ENCODE assay signal across 8 cellular contexts in the genomic region with DNA sequence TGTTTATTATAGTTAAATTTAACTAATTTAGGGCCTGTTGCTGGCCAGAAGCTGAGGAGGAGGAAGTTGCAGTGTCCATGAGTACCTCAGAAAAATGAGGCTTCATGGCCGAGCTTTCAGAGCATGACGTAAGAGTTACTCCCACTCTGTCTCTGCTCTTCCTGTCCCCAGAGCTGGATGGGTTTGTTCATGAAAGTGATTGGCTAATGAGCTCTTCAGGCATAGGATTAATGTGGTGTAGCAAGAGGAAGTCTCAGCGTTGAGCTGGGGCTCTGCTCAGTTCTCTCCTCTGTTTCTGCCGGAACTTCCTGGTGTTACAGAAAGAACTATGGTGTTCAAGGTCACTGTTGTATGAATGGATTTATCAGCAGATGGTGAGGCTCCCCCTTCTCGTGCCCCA.
A peak's percentile ranks its signal among the peaks of the same experiment; 100 is the strongest.
DNase-seq lines count a peak whose midpoint lies in the region; ATAC-seq, FAIRE-seq and TF ChIP-seq lines count a peak whose summit lies in the region.

No MANE protein-coding gene starts in this region.

- TF ChIP-seq EP300 in HepG2 (IDR thresholded peaks at IDR 0.05; ENCODE audit: low read depth in 2 of 2, low read length in 2 of 2) (no peak), HepG2 (CRISPR knock-in tag; IDR thresholded peaks at IDR 0.05; ENCODE audit: borderline replicate concordance) (no peak)

- no peak overlapping the region for H3K9ac ChIP-seq in HepG2 (ENCODE audit: insufficient read depth, low read depth, low read length)
- H3K9ac ChIP-seq in PC-3 (ENCODE audit: low read length), result no peak overlapping the region

- peak; percentile 75 for ATAC-seq in activated CD8-positive, alpha-beta T cell treated with anti-CD3 and anti-CD28 coated beads, Interleukin-2, amount 10 ng/mL, durations not matched to agents 7 days and 5 days
- peak; percentile 61 for ATAC-seq in HepG2
- peak; percentile 43 for ATAC-seq in aorta (ENCODE audit: low FRiP score)
- ATAC-seq in HG03439 (IDR thresholded peaks at IDR 0.05; ENCODE audit: unreplicated experiment), result no peak
- ATAC-seq in PC-3, result no peak

- BruUV-seq in HepG2 (replicated peaks; lab: Mats Ljungman, UMichigan) (no TSS peak), PC-3 (replicated peaks; lab: Mats Ljungman, UMichigan) (no TSS peak)

- WGBS in HepG2 (ENCODE audit: low lambda C conversion rate), result 89% methylated on average over 5 of the region's 5 CpGs
- 83 to 90% methylated on average over 5 of the region's 5 CpGs for WGBS in aorta, 2 donors

- CTCF ChIA-PET in activated CD8-positive, alpha-beta T cell treated with anti-CD3 and anti-CD28 coated beads, Interleukin-2, amount 10 ng/mL, durations not matched to agents 7 days and 5 days (lab: Charles Lee), result interaction anchor here (0.9 to 2.0 kb wide), 4 partner anchors 10 to 875 kb away, joined by 3 to 19 read pairs (median 4); no protein-coding TSS in a partner anchor
- CTCF ChIA-PET in HepG2 (lab: Yijun Ruan, JAX; ENCODE audit: low intra/inter-chr PET ratio, low total read pairs), result no interaction called here
- CTCF ChIA-PET in PC-3 (lab: Charles Lee), result no interaction called here

- H3K4me2 ChIP-seq in HepG2 (ENCODE audit: low read depth, low read length) (no peak overlapping the region), PC-3 (ENCODE audit: low read length) (no peak overlapping the region)

- H3K9me2 ChIP-seq in PC-3 (replicated peaks; ENCODE audit: low read length), result no peaks in the 10 kb centered on the region

- intact Hi-C loops in HepG2 (cut with micrococcal nuclease; ENCODE audit: unreplicated experiment), result no loop called here
- intact Hi-C loops in aorta (cut with DNase I), result loop anchor here (5.0 kb wide), 1 partner anchor 91 kb away; no protein-coding TSS in a partner anchor
- intact Hi-C loops in PC-3 (cut with micrococcal nuclease), result loop anchor here (10.0 kb wide), 2 partner anchors 136 to 176 kb away; no protein-coding TSS in a partner anchor

- no peak for TF ChIP-seq RAD21 in HepG2 (CRISPR knock-in tag; IDR thresholded peaks at IDR 0.05)

- no peaks in the 10 kb centered on the region for H3K79me2 ChIP-seq in HepG2 (ENCODE audit: insufficient read depth, low read length)
- no peaks in the 10 kb centered on the region for H3K79me2 ChIP-seq in PC-3 (ENCODE audit: low read length)

- no peaks in the 10 kb centered on the region for H3K9me3 Mint-ChIP-seq in activated CD8-positive, alpha-beta T cell treated with anti-CD3 and anti-CD28 coated beads, Interleukin-2, amount 10 ng/mL, durations not matched to agents 7 days and 5 days (ENCODE audit: insufficient read depth)

- peaks cover 49% of the 10 kb centered on the region for H3K4me1 Mint-ChIP-seq in activated CD8-positive, alpha-beta T cell treated with anti-CD3 and anti-CD28 coated beads, Interleukin-2, amount 10 ng/mL, durations not matched to agents 7 days and 5 days (ENCODE audit: low read depth)

- no peaks in the 10 kb centered on the region for H3K27me3 Mint-ChIP-seq in activated CD8-positive, alpha-beta T cell treated with anti-CD3 and anti-CD28 coated beads, Interleukin-2, amount 10 ng/mL, durations not matched to agents 7 days and 5 days (ENCODE audit: low read depth)

- peak overlapping the region; percentile 7 for H3K4me3 Mint-ChIP-seq in activated CD8-positive, alpha-beta T cell treated with anti-CD3 and anti-CD28 coated beads, Interleukin-2, amount 10 ng/mL, durations not matched to agents 7 days and 5 days

- H4K20me1 ChIP-seq in HepG2 (ENCODE audit: insufficient read depth, low read length), result no peaks in the 10 kb centered on the region
- H4K20me1 ChIP-seq in PC-3 (ENCODE audit: low read length), result no peaks in the 10 kb centered on the region

- in situ Hi-C loops in HepG2 (cut with HindIII; ENCODE audit: extremely low pct_ligation_motif_present, low pct_unique_long_range_greater_than_20kb), result no loop called here

- DNase-seq in GM10266 (ENCODE audit: extremely low spot score), result peak; percentile 44
- peak; percentile 91 for DNase-seq in Jurkat, Clone E6-1 (ENCODE audit: low read depth, low spot score)
- peak; percentile 50 for DNase-seq in activated CD8-positive, alpha-beta T cell treated with anti-CD3 and anti-CD28 coated beads, Interleukin-2, amount 10 ng/mL, durations not matched to agents 7 days and 5 days
- peak; percentile 28 for DNase-seq in HepG2 (ENCODE audit: low spot score)
- DNase-seq in aorta, result peak in 1 of 2 donors; percentile 49
- no peak for DNase-seq in HuH-7.5 (ENCODE audit: low spot score)
- no peak for DNase-seq in PC-3

- peaks cover 14% of the 10 kb centered on the region for H3K36me3 Mint-ChIP-seq in activated CD8-positive, alpha-beta T cell treated with anti-CD3 and anti-CD28 coated beads, Interleukin-2, amount 10 ng/mL, durations not matched to agents 7 days and 5 days (ENCODE audit: low read depth)

- no peak overlapping the region for H3K27ac ChIP-seq in HepG2 (ENCODE audit: extremely low read length, insufficient read depth, low read length)
- H3K27ac ChIP-seq in aorta (ENCODE audit: low read depth in 1 of 2, low read length in 2 of 2), result no peak overlapping the region
- no peak overlapping the region for H3K27ac ChIP-seq in PC-3 (ENCODE audit: low read length)

- no peaks in the 10 kb centered on the region for H3F3A ChIP-seq in PC-3 (ENCODE audit: low read length, unreplicated experiment)

- POLR2A ChIA-PET in activated CD8-positive, alpha-beta T cell treated with anti-CD3 and anti-CD28 coated beads, Interleukin-2, amount 10 ng/mL, durations not matched to agents 7 days and 5 days (lab: Charles Lee), result no interaction called here
- POLR2A ChIA-PET in HepG2 (lab: Yijun Ruan, JAX), result no interaction called here
- POLR2A ChIA-PET in PC-3 (lab: Charles Lee; ENCODE audit: unreplicated experiment), result no interaction called here

- H3K4me3 ChIP-seq in Jurkat, Clone E6-1 (ENCODE audit: low read length), result peak overlapping the region; percentile 36
- H3K4me3 ChIP-seq in HepG2 (replicated peaks in 1 of 3; ENCODE audit: insufficient read depth in 1 of 3, low read depth in 2 of 3, low read length in 3 of 3), result no peak overlapping the region
- no peak overlapping the region for H3K4me3 ChIP-seq in aorta (ENCODE audit: low read length in 2 of 2)
- no peak overlapping the region for H3K4me3 ChIP-seq in PC-3 (ENCODE audit: low read length)

- no peaks in the 10 kb centered on the region for H3K9me3 ChIP-seq in HepG2 (ENCODE audit: low read length)
- no peaks in the 10 kb centered on the region for H3K9me3 ChIP-seq in aorta (ENCODE audit: control insufficient read depth, low read length)
- H3K9me3 ChIP-seq in PC-3 (ENCODE audit: low read length), result no peaks in the 10 kb centered on the region

- H3K27ac Mint-ChIP-seq in activated CD8-positive, alpha-beta T cell treated with anti-CD3 and anti-CD28 coated beads, Interleukin-2, amount 10 ng/mL, durations not matched to agents 7 days and 5 days, result peak overlapping the region; percentile 79

- FAIRE-seq in HepG2 (lab: Jason Lieb, UNC), result no peak

- H3K4me1 ChIP-seq in HepG2 (ENCODE audit: insufficient read depth, low read length), result no peaks in the 10 kb centered on the region
- H3K4me1 ChIP-seq in aorta (ENCODE audit: control insufficient read depth in 1 of 2, insufficient read depth in 2 of 2, low read length in 2 of 2), result no peaks in the 10 kb centered on the region
- H3K4me1 ChIP-seq in PC-3 (ENCODE audit: insufficient read depth, low read length), result peaks cover 24% of the 10 kb centered on the region

- TF ChIP-seq POLR2A in HepG2 (IDR thresholded peaks at IDR 0.05; ENCODE audit: insufficient read depth in 1 of 2, low read depth in 2 of 2, low read length in 2 of 2), result no peak

- H3K36me3 ChIP-seq in HepG2 (replicated peaks in 1 of 2; ENCODE audit: control insufficient read depth in 1 of 2, insufficient read depth in 2 of 2, low read length in 2 of 2) (no peaks in the 10 kb centered on the region), aorta (ENCODE audit: control insufficient read depth in 1 of 2, insufficient read depth in 2 of 2, low read length in 1 of 2) (no peaks in the 10 kb centered on the region), PC-3 (ENCODE audit: low read depth, low read length) (no peaks in the 10 kb centered on the region)

- H2AFZ ChIP-seq in HepG2 (ENCODE audit: low read length) (no peak overlapping the region), PC-3 (ENCODE audit: low read length) (no peak overlapping the region)

- TF ChIP-seq CTCF in GM10266 (IDR thresholded peaks at IDR 0.05; ENCODE audit: control insufficient read depth, insufficient read depth, low read depth, missing control alignments) (no peak), HepG2 (CRISPR knock-in tag; IDR thresholded peaks at IDR 0.05) (no peak), PC-3 (conservative IDR thresholded peaks at IDR 0.05; ENCODE audit: low read depth, low read length) (no peak)

- H3K27me3 ChIP-seq in HepG2 (ENCODE audit: control insufficient read depth in 1 of 2, insufficient read depth in 2 of 2, low read length in 2 of 2), result no peaks in the 10 kb centered on the region
- no peaks in the 10 kb centered on the region for H3K27me3 ChIP-seq in aorta (ENCODE audit: control insufficient read depth in 1 of 2, insufficient read depth in 2 of 2, low read length in 1 of 2)
- no peaks in the 10 kb centered on the region for H3K27me3 ChIP-seq in PC-3 (ENCODE audit: low read length)

TF ChIP-seq in HepG2, 621 proteins besides CTCF, POLR2A, EP300 and RAD21 (continues in another document):
- TF ChIP-seq ZFP90 (CRISPR knock-in tag; IDR thresholded peaks at IDR 0.05; ENCODE audit: borderline replicate concordance) (no peak), SALL1 (CRISPR knock-in tag; IDR thresholded peaks at IDR 0.05) (no peak), ZNF329 (CRISPR knock-in tag; IDR thresholded peaks at IDR 0.05; ENCODE audit: low read depth) (no peak), CEBPB (IDR thresholded peaks at IDR 0.05; ENCODE audit: borderline replicate concordance, low read depth, low read length) (0 out of 2 replicates have a peak, but pooled peaks have one; percentile 29), GABPA (IDR thresholded peaks at IDR 0.05; ENCODE audit: low read depth, low read length) (no peak), GABPA (CRISPR knock-in tag; IDR thresholded peaks at IDR 0.05; ENCODE audit: low read depth) (peak; percentile 20; the same call in 1 of the 2 replicates)
- TF ChIP-seq, protein P1, sequence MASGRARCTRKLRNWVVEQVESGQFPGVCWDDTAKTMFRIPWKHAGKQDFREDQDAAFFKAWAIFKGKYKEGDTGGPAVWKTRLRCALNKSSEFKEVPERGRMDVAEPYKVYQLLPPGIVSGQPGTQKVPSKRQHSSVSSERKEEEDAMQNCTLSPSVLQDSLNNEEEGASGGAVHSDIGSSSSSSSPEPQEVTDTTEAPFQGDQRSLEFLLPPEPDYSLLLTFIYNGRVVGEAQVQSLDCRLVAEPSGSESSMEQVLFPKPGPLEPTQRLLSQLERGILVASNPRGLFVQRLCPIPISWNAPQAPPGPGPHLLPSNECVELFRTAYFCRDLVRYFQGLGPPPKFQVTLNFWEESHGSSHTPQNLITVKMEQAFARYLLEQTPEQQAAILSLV (CRISPR knock-in tag; IDR thresholded peaks at IDR 0.05; ENCODE audit: borderline replicate concordance), result no peak

Comparison
In these comparisons a context has a peak if more than half of its experiments do, and no peak if none do; other contexts are left out.
1. DNase-seq: peak in GM10266 (single experiment), Jurkat, Clone E6-1 (single experiment), activated CD8-positive, alpha-beta T cell treated with anti-CD3 and anti-CD28 coated beads, Interleukin-2, amount 10 ng/mL, durations not matched to agents 7 days and 5 days (single experiment) and HepG2 (single experiment); none in HuH-7.5 (single experiment) and PC-3 (single experiment).
2. ATAC-seq: peak in activated CD8-positive, alpha-beta T cell treated with anti-CD3 and anti-CD28 coated beads, Interleukin-2, amount 10 ng/mL, durations not matched to agents 7 days and 5 days (single experiment), HepG2 (single experiment) and aorta (single experiment); none in HG03439 (single experiment) and PC-3 (single experiment).